Comparison of ENCODE assay signal across 14 cellular contexts in genomic region chr19:850979-851335, GRCh38. TPM values are rescaled to one million over a fixed set of nuclear protein-coding genes. Genes with fewer than 3 reads are reported as not detected.
DNase-seq lines count a peak whose midpoint lies in the region; ATAC-seq and TF ChIP-seq lines count a peak whose summit lies in the region.
"Had no signal": no experiment of that assay in that cellular context is flagged by ENCODE, and none has a peak within 500 bp of the region (broad histone marks: within the 10 kb centered on the region; RNA-seq: fewer than 3 reads in every experiment).

No MANE protein-coding gene starts in this region.

- no peak overlapping the region for H4K91ac ChIP-seq in H9 (ENCODE audit: insufficient read length, low read depth, low read length)

- H3K9ac ChIP-seq in neural progenitor cell (no peak overlapping the region), H9 (ENCODE audit: extremely low read depth, insufficient read length, low read length) (no peak overlapping the region)

- ATAC-seq in activated T-cell treated with anti-CD3 and anti-CD28 coated beads, Interleukin-2, amount 50 U/mL, for 72 hours (replicated peaks in 1 of 2), result no peak
- ATAC-seq: activated naive CD4-positive, alpha-beta T cell treated with anti-CD3 and anti-CD28 coated beads, Interleukin-2, amount 50 U/mL, for 72 hours had no signal

- H3K4me1 ChIP-seq in Peyer's patch (no peaks in the 10 kb centered on the region), ectodermal cell (ENCODE audit: control insufficient read depth, insufficient read depth, low read length) (no peaks in the 10 kb centered on the region), neural progenitor cell (no peaks in the 10 kb centered on the region), thyroid gland (peaks cover 10 to 19% of the 10 kb centered on the region in 2 donors), H9 (ENCODE audit: insufficient read depth, low read length) (no peaks in the 10 kb centered on the region)
- H3K4me1 ChIP-seq: SJCRH30 had no signal

- intact Hi-C loops in thyroid gland (cut with DNase I), result no loop called here
- intact Hi-C loops in activated T-helper 1 cell treated with anti-CD3 and anti-CD28 coated beads, Interleukin-12 subunit alpha, Interleukin-12 subunit beta, Interleukin-2, Interleukin-4 antibody, amounts not matched to agents 30 ng/mL and 10 ng/mL and 1 ng/mL, durations not matched to agents 14 hours and 24 hours and 36 hours (cut with micrococcal nuclease), result no loop called here

- H3K79me2 ChIP-seq in neural progenitor cell (ENCODE audit: low read depth), result no peaks in the 10 kb centered on the region
- no peaks in the 10 kb centered on the region for H3K79me2 ChIP-seq in H9 (ENCODE audit: insufficient read depth, low read length)

- H3K27ac ChIP-seq in Peyer's patch, result peak overlapping the region; percentile 55 to 83 (median 68)
- peak overlapping the region; percentile 26 for H3K27ac ChIP-seq in ectodermal cell (ENCODE audit: insufficient read depth, low read depth, low read length, poor library complexity, severe bottlenecking)
- no peak overlapping the region for H3K27ac ChIP-seq in neural progenitor cell
- peak overlapping the region; percentile 61 to 77 (median 76) for H3K27ac ChIP-seq in thyroid gland
- H3K27ac ChIP-seq in H9 (ENCODE audit: insufficient read length, low read depth, low read length), result no peak overlapping the region
- H3K27ac ChIP-seq: SJCRH30 had no signal

- DNase-seq in Peyer's patch (no peak), neural progenitor cell (ENCODE audit: low spot score) (no peak), thyroid gland (no peak), H9 (no peak)
- no peak for DNase-seq in activated T-helper 1 cell treated with anti-CD3 and anti-CD28 coated beads, Interleukin-12 subunit alpha, Interleukin-12 subunit beta, Interleukin-2, Interleukin-4 antibody, amounts not matched to agents 30 ng/mL and 10 ng/mL and 1 ng/mL, durations not matched to agents 14 hours and 24 hours and 36 hours (ENCODE audit: low spot score)
- no peak for DNase-seq in activated T-cell treated with anti-CD3 and anti-CD28 coated beads, Interleukin-2, amount 50 U/mL, for 72 hours
- DNase-seq: kidney glomerular epithelial cell; NCI-H1694 treated with DMSO at 0.1 percent for 48 hours; stimulated activated CD4-positive, alpha-beta T cell treated with anti-CD3 and anti-CD28 coated beads, Interleukin-4, amount 100 ng/mL, for 1 hour; stimulated activated naive CD4-positive, alpha-beta T cell treated with Interleukin-2 at 50 U/mL for 16 hours had no signal

- no peak overlapping the region for H3K4me3 ChIP-seq in Peyer's patch
- H3K4me3 ChIP-seq in ectodermal cell (ENCODE audit: insufficient read depth, low read depth, low read length), result no peak overlapping the region
- H3K4me3 ChIP-seq in neural progenitor cell, result no peak overlapping the region
- no peak overlapping the region for H3K4me3 ChIP-seq in thyroid gland (replicated peaks in 1 of 3)
- H3K4me3 ChIP-seq: SJCRH30 had no signal

- H3K4me1 Mint-ChIP-seq in neural progenitor cell, result no peaks in the 10 kb centered on the region
- H3K4me1 Mint-ChIP-seq in H9, result peaks cover 0 to 4% of the 10 kb centered on the region in 2 experiments; a peak in 2 of 4 replicates
- H3K4me1 Mint-ChIP-seq in activated T-helper 1 cell treated with anti-CD3 and anti-CD28 coated beads, Interleukin-12 subunit alpha, Interleukin-12 subunit beta, Interleukin-2, Interleukin-4 antibody, amounts not matched to agents 30 ng/mL and 10 ng/mL and 1 ng/mL, durations not matched to agents 14 hours and 24 hours and 36 hours (ENCODE audit: low read depth), result no peaks in the 10 kb centered on the region
- no peaks in the 10 kb centered on the region for H3K4me1 Mint-ChIP-seq in activated T-cell treated with anti-CD3 and anti-CD28 coated beads, Interleukin-2, amount 50 U/mL, for 72 hours (ENCODE audit: low read depth)

- no peak for TF ChIP-seq CTCF in Peyer's patch (IDR thresholded peaks at IDR 0.05)
- TF ChIP-seq CTCF in neural progenitor cell (IDR thresholded peaks at IDR 0.05), result no peak
- TF ChIP-seq CTCF in thyroid gland (IDR thresholded peaks at IDR 0.05), result no peak
- no peak for TF ChIP-seq CTCF in H9 (conservative IDR thresholded peaks at IDR 0.05)

- H3K4ac ChIP-seq in H9 (ENCODE audit: low read depth, low read length), result no peak overlapping the region

- no peak overlapping the region for H2BK20ac ChIP-seq in H9 (ENCODE audit: low read depth, low read length, poor library complexity, severe bottlenecking)

- no peaks in the 10 kb centered on the region for H3K79me1 ChIP-seq in H9 (ENCODE audit: insufficient read depth, low read depth, low read length, poor library complexity, severe bottlenecking)

- H3K9me3 ChIP-seq in Peyer's patch, result no peaks in the 10 kb centered on the region
- H3K9me3 ChIP-seq in ectodermal cell (ENCODE audit: control insufficient read depth, low read length), result no peaks in the 10 kb centered on the region
- no peaks in the 10 kb centered on the region for H3K9me3 ChIP-seq in neural progenitor cell (ENCODE audit: low read depth)
- no peaks in the 10 kb centered on the region for H3K9me3 ChIP-seq in thyroid gland
- H3K9me3 ChIP-seq in H9 (ENCODE audit: control insufficient read depth, low read depth, low read length), result no peaks in the 10 kb centered on the region
- H3K9me3 ChIP-seq: SJCRH30 had no signal

- peaks cover 0 to 15% of the 10 kb centered on the region in 2 donors for H3K27me3 ChIP-seq in Peyer's patch
- peaks cover 4% of the 10 kb centered on the region for H3K27me3 ChIP-seq in ectodermal cell (ENCODE audit: control insufficient read depth, insufficient read depth, low read length, poor library complexity, severe bottlenecking)
- peaks cover 7% of the 10 kb centered on the region for H3K27me3 ChIP-seq in neural progenitor cell
- H3K27me3 ChIP-seq in thyroid gland, result no peaks in the 10 kb centered on the region
- no peaks in the 10 kb centered on the region for H3K27me3 ChIP-seq in H9 (ENCODE audit: insufficient read depth, low read length)

- H3K27me3 Mint-ChIP-seq in neural progenitor cell (ENCODE audit: insufficient read depth, low read depth), result peaks cover 17% of the 10 kb centered on the region
- H3K27me3 Mint-ChIP-seq in H9 (ENCODE audit: low read depth), result peaks cover 22% of the 10 kb centered on the region
- peaks cover 3% of the 10 kb centered on the region for H3K27me3 Mint-ChIP-seq in activated T-helper 1 cell treated with anti-CD3 and anti-CD28 coated beads, Interleukin-12 subunit alpha, Interleukin-12 subunit beta, Interleukin-2, Interleukin-4 antibody, amounts not matched to agents 30 ng/mL and 10 ng/mL and 1 ng/mL, durations not matched to agents 14 hours and 24 hours and 36 hours (ENCODE audit: insufficient read depth)
- H3K27me3 Mint-ChIP-seq in activated T-cell treated with anti-CD3 and anti-CD28 coated beads, Interleukin-2, amount 50 U/mL, for 72 hours (ENCODE audit: low read depth), result peaks cover 14% of the 10 kb centered on the region

- H3K4me3 Mint-ChIP-seq in neural progenitor cell (peak overlapping the region; percentile 41), H9 (no peak overlapping the region)
- no peak overlapping the region for H3K4me3 Mint-ChIP-seq in activated T-helper 1 cell treated with anti-CD3 and anti-CD28 coated beads, Interleukin-12 subunit alpha, Interleukin-12 subunit beta, Interleukin-2, Interleukin-4 antibody, amounts not matched to agents 30 ng/mL and 10 ng/mL and 1 ng/mL, durations not matched to agents 14 hours and 24 hours and 36 hours
- H3K4me3 Mint-ChIP-seq in activated T-cell treated with anti-CD3 and anti-CD28 coated beads, Interleukin-2, amount 50 U/mL, for 72 hours, result no peak overlapping the region

- H4K20me1 ChIP-seq in neural progenitor cell (ENCODE audit: low read depth) (no peaks in the 10 kb centered on the region), H9 (ENCODE audit: control insufficient read depth, insufficient read depth, insufficient read length) (no peaks in the 10 kb centered on the region)

- no peak overlapping the region for H3K14ac ChIP-seq in H9 (ENCODE audit: insufficient read depth, low read length)

- H2BK5ac ChIP-seq in H9 (ENCODE audit: insufficient read length, low read length), result no peak overlapping the region

- no peak for TF ChIP-seq POLR2A in Peyer's patch (IDR thresholded peaks at IDR 0.05)
- TF ChIP-seq POLR2A in thyroid gland (IDR thresholded peaks at IDR 0.05), result no peak

- WGBS in ectodermal cell, 2 experiments, result 80 to 81% methylated on average over 13 of the region's 13 CpGs
- 30 to 46% methylated on average over 5 to 8 of the region's 13 CpGs for WGBS in thyroid gland, 2 donors
- no CpG with 5 or more reads among the region's 13 CpGs for WGBS in H9 (ENCODE audit: extremely low coverage, insufficient read length, low lambda C conversion rate)

- H3K36me3 ChIP-seq in Peyer's patch (no peaks in the 10 kb centered on the region), ectodermal cell (ENCODE audit: control insufficient read depth, insufficient read depth, low read length) (no peaks in the 10 kb centered on the region), neural progenitor cell (no peaks in the 10 kb centered on the region), thyroid gland (no peaks in the 10 kb centered on the region)
- H3K36me3 ChIP-seq: SJCRH30 had no signal

- H3K18ac ChIP-seq in H9 (ENCODE audit: insufficient read length, low read depth, low read length), result no peak overlapping the region

- H4K8ac ChIP-seq in H9 (replicated peaks; ENCODE audit: insufficient read length, low read depth, low read length), result no peak overlapping the region

- no peak overlapping the region for H3K23ac ChIP-seq in H9 (ENCODE audit: insufficient read length, low read depth, low read length)

- no peak overlapping the region for H3K4me2 ChIP-seq in neural progenitor cell
- H3K4me2 ChIP-seq in H9 (ENCODE audit: insufficient read depth, insufficient read length, low read length), result no peak overlapping the region

- H2BK15ac ChIP-seq in H9 (ENCODE audit: low read depth, low read length), result no peak overlapping the region

- H3F3A ChIP-seq in neural progenitor cell (ENCODE audit: low read depth), result peaks cover 15% of the 10 kb centered on the region

- H3K36me3 Mint-ChIP-seq in neural progenitor cell (no peaks in the 10 kb centered on the region), H9 (ENCODE audit: insufficient read depth in 1 of 3, low read depth in 3 of 3) (no peaks in the 10 kb centered on the region)
- no peaks in the 10 kb centered on the region for H3K36me3 Mint-ChIP-seq in activated T-helper 1 cell treated with anti-CD3 and anti-CD28 coated beads, Interleukin-12 subunit alpha, Interleukin-12 subunit beta, Interleukin-2, Interleukin-4 antibody, amounts not matched to agents 30 ng/mL and 10 ng/mL and 1 ng/mL, durations not matched to agents 14 hours and 24 hours and 36 hours (ENCODE audit: low read depth)
- H3K36me3 Mint-ChIP-seq in activated T-cell treated with anti-CD3 and anti-CD28 coated beads, Interleukin-2, amount 50 U/mL, for 72 hours (ENCODE audit: insufficient read depth in 2 of 2), result no peaks in the 10 kb centered on the region
- H3K36me3 Mint-ChIP-seq: activated naive CD4-positive, alpha-beta T cell treated with anti-CD3 and anti-CD28 coated beads, Interleukin-2, amount 50 U/mL, for 72 hours had no signal

- no peak overlapping the region for H3T11ph ChIP-seq in H9 (ENCODE audit: low read length)

- H2BK12ac ChIP-seq in H9 (ENCODE audit: insufficient read length, low read depth, low read length), result no peak overlapping the region

- H2AFZ ChIP-seq in neural progenitor cell (replicated peaks) (peak overlapping the region; percentile 47), H9 (ENCODE audit: low read length) (no peak overlapping the region)

- H3K23me2 ChIP-seq in H9 (ENCODE audit: insufficient read length, low read depth, low read length, poor library complexity, severe bottlenecking), result no peaks in the 10 kb centered on the region

- H3K9me3 Mint-ChIP-seq in neural progenitor cell, result no peaks in the 10 kb centered on the region
- H3K9me3 Mint-ChIP-seq in H9, result no peaks in the 10 kb centered on the region; a peak in 1 of 5 replicates
- H3K9me3 Mint-ChIP-seq in activated T-helper 1 cell treated with anti-CD3 and anti-CD28 coated beads, Interleukin-12 subunit alpha, Interleukin-12 subunit beta, Interleukin-2, Interleukin-4 antibody, amounts not matched to agents 30 ng/mL and 10 ng/mL and 1 ng/mL, durations not matched to agents 14 hours and 24 hours and 36 hours, result no peaks in the 10 kb centered on the region
- H3K9me3 Mint-ChIP-seq in activated T-cell treated with anti-CD3 and anti-CD28 coated beads, Interleukin-2, amount 50 U/mL, for 72 hours, result no peaks in the 10 kb centered on the region
- H3K9me3 Mint-ChIP-seq: activated naive CD4-positive, alpha-beta T cell treated with anti-CD3 and anti-CD28 coated beads, Interleukin-2, amount 50 U/mL, for 72 hours had no signal

- no peak overlapping the region for H2BK120ac ChIP-seq in H9 (ENCODE audit: low read depth, low read length, poor library complexity, severe bottlenecking)

- no peak overlapping the region for H3K56ac ChIP-seq in H9 (ENCODE audit: insufficient read length, low read depth, low read length)

- H3K27ac Mint-ChIP-seq in neural progenitor cell (no peak overlapping the region), H9 (no peak overlapping the region)
- H3K27ac Mint-ChIP-seq in activated T-helper 1 cell treated with anti-CD3 and anti-CD28 coated beads, Interleukin-12 subunit alpha, Interleukin-12 subunit beta, Interleukin-2, Interleukin-4 antibody, amounts not matched to agents 30 ng/mL and 10 ng/mL and 1 ng/mL, durations not matched to agents 14 hours and 24 hours and 36 hours, result no peak overlapping the region
- H3K27ac Mint-ChIP-seq in activated T-cell treated with anti-CD3 and anti-CD28 coated beads, Interleukin-2, amount 50 U/mL, for 72 hours, result no peak overlapping the region
- H3K27ac Mint-ChIP-seq: activated naive CD4-positive, alpha-beta T cell treated with anti-CD3 and anti-CD28 coated beads, Interleukin-2, amount 50 U/mL, for 72 hours had no signal

- no peak overlapping the region for H4K5ac ChIP-seq in H9 (ENCODE audit: insufficient read length, low read depth, low read length)

- H2AK5ac ChIP-seq in H9 (ENCODE audit: insufficient read length, low read length), result no peak overlapping the region

RNA-seq across cellular contexts. Expression of gene ELANE, which starts 1.1 kb away (rescaled TPM):
- total RNA-seq in Peyer's patch (not detected), neural progenitor cell (ENCODE audit: low replicate concordance) (not detected in 2 replicates), thyroid gland (1 to 10 TPM in 3 of 4 donors, not detected in 1; 1.9 to 2.1 (median 2.1) TPM), H9 (2021) (not detected in 2 replicates)
- not detected for polyA plus RNA-seq in ectodermal cell (2013, experiment 1 of 4)
- not detected for polyA plus RNA-seq in ectodermal cell (2013, experiment 2 of 4)
- not detected for polyA plus RNA-seq in ectodermal cell (2013, experiment 3 of 4)
- polyA plus RNA-seq in ectodermal cell (2013, experiment 4 of 4), result not detected
- not detected in 2 replicates for total RNA-seq in activated T-helper 1 cell treated with anti-CD3 and anti-CD28 coated beads, Interleukin-12 subunit alpha, Interleukin-12 subunit beta, Interleukin-2, Interleukin-4 antibody, amounts not matched to agents 30 ng/mL and 10 ng/mL and 1 ng/mL, durations not matched to agents 14 hours and 24 hours and 36 hours
- total RNA-seq in activated T-cell treated with anti-CD3 and anti-CD28 coated beads, Interleukin-2, amount 50 U/mL, for 72 hours, result not detected
- total RNA-seq: activated naive CD4-positive, alpha-beta T cell treated with anti-CD3 and anti-CD28 coated beads, Interleukin-2, amount 50 U/mL, for 72 hours; frontal cortex; SJCRH30 had no signal

RNA-seq across cellular contexts. Expression of gene CFD, which starts 8.5 kb away (rescaled TPM):
- total RNA-seq in Peyer's patch, result 100 to 1,000 TPM; 140 to 403 (median 303) TPM
- not detected for polyA plus RNA-seq in ectodermal cell (2013, experiment 1 of 4)
- polyA plus RNA-seq in ectodermal cell (2013, experiment 2 of 4), result 0.32 TPM
- 0.37 TPM for polyA plus RNA-seq in ectodermal cell (2013, experiment 3 of 4)
- polyA plus RNA-seq in ectodermal cell (2013, experiment 4 of 4), result 0.41 TPM
- 0.90 TPM in 1 of 2 replicates, not detected in the other for total RNA-seq in neural progenitor cell (ENCODE audit: low replicate concordance)
- total RNA-seq in thyroid gland, result 1,000 to 10,000 TPM in 1 of 4 donors, 100 to 1,000 TPM in 3; 339 to 1,037 (median 506) TPM
- 1.9 and 2.8 TPM in 2 replicates for total RNA-seq in H9 (2021)
- 0.91 and 1.2 TPM in 2 replicates for total RNA-seq in activated T-helper 1 cell treated with anti-CD3 and anti-CD28 coated beads, Interleukin-12 subunit alpha, Interleukin-12 subunit beta, Interleukin-2, Interleukin-4 antibody, amounts not matched to agents 30 ng/mL and 10 ng/mL and 1 ng/mL, durations not matched to agents 14 hours and 24 hours and 36 hours
- 1 to 10 TPM; 2.1 to 3.1 TPM for total RNA-seq in activated T-cell treated with anti-CD3 and anti-CD28 coated beads, Interleukin-2, amount 50 U/mL, for 72 hours

RNA-seq across cellular contexts. Expression of gene PRTN3, which starts 10.2 kb away (rescaled TPM):
- total RNA-seq in Peyer's patch, result not detected
- polyA plus RNA-seq in ectodermal cell (2013, experiment 1 of 4), result not detected
- 0.32 TPM for polyA plus RNA-seq in ectodermal cell (2013, experiment 2 of 4)
- polyA plus RNA-seq in ectodermal cell (2013, experiment 3 of 4), result not detected
- 1.1 TPM for polyA plus RNA-seq in ectodermal cell (2013, experiment 4 of 4)
- 0.28 TPM in 1 of 2 replicates, not detected in the other for total RNA-seq in neural progenitor cell (ENCODE audit: low replicate concordance)
- not detected for total RNA-seq in thyroid gland
- total RNA-seq in H9 (2021), result 0.31 TPM in 1 of 2 replicates, not detected in the other
- total RNA-seq in activated T-helper 1 cell treated with anti-CD3 and anti-CD28 coated beads, Interleukin-12 subunit alpha, Interleukin-12 subunit beta, Interleukin-2, Interleukin-4 antibody, amounts not matched to agents 30 ng/mL and 10 ng/mL and 1 ng/mL, durations not matched to agents 14 hours and 24 hours and 36 hours, result not detected in 2 replicates
- total RNA-seq in activated T-cell treated with anti-CD3 and anti-CD28 coated beads, Interleukin-2, amount 50 U/mL, for 72 hours, result not detected
- total RNA-seq: activated naive CD4-positive, alpha-beta T cell treated with anti-CD3 and anti-CD28 coated beads, Interleukin-2, amount 50 U/mL, for 72 hours; SJCRH30 had no signal

RNA-seq across cellular contexts. Expression of gene AZU1, which starts 23.3 kb away (rescaled TPM):
- total RNA-seq in Peyer's patch (not detected), neural progenitor cell (ENCODE audit: low replicate concordance) (1.0 and 2.0 TPM in 2 replicates), thyroid gland (not detected), H9 (2021) (0.77 and 1.6 TPM in 2 replicates)
- 1.1 TPM for polyA plus RNA-seq in ectodermal cell (2013, experiment 1 of 4)
- polyA plus RNA-seq in ectodermal cell (2013, experiment 2 of 4), result 1.9 TPM
- 1.0 TPM for polyA plus RNA-seq in ectodermal cell (2013, experiment 3 of 4)
- 1.0 TPM for polyA plus RNA-seq in ectodermal cell (2013, experiment 4 of 4)
- not detected in 2 replicates for total RNA-seq in activated T-helper 1 cell treated with anti-CD3 and anti-CD28 coated beads, Interleukin-12 subunit alpha, Interleukin-12 subunit beta, Interleukin-2, Interleukin-4 antibody, amounts not matched to agents 30 ng/mL and 10 ng/mL and 1 ng/mL, durations not matched to agents 14 hours and 24 hours and 36 hours
- not detected for total RNA-seq in activated T-cell treated with anti-CD3 and anti-CD28 coated beads, Interleukin-2, amount 50 U/mL, for 72 hours
- total RNA-seq: activated naive CD4-positive, alpha-beta T cell treated with anti-CD3 and anti-CD28 coated beads, Interleukin-2, amount 50 U/mL, for 72 hours; SJCRH30 had no signal

RNA-seq across cellular contexts. Expression of gene PLPPR3, which starts 29.2 kb away (rescaled TPM):
- total RNA-seq in Peyer's patch, result not detected
- 96.2 TPM for polyA plus RNA-seq in ectodermal cell (2013, experiment 1 of 4)
- polyA plus RNA-seq in ectodermal cell (2013, experiment 2 of 4), result 106 TPM
- 100 TPM for polyA plus RNA-seq in ectodermal cell (2013, experiment 3 of 4)
- polyA plus RNA-seq in ectodermal cell (2013, experiment 4 of 4), result 110 TPM
- 15.6 and 91.6 TPM in 2 replicates for total RNA-seq in neural progenitor cell (ENCODE audit: low replicate concordance)
- not detected for total RNA-seq in thyroid gland
- 57.9 and 61.2 TPM in 2 replicates for total RNA-seq in H9 (2021)
- total RNA-seq in activated T-helper 1 cell treated with anti-CD3 and anti-CD28 coated beads, Interleukin-12 subunit alpha, Interleukin-12 subunit beta, Interleukin-2, Interleukin-4 antibody, amounts not matched to agents 30 ng/mL and 10 ng/mL and 1 ng/mL, durations not matched to agents 14 hours and 24 hours and 36 hours, result not detected in 2 replicates
- not detected for total RNA-seq in activated T-cell treated with anti-CD3 and anti-CD28 coated beads, Interleukin-2, amount 50 U/mL, for 72 hours
- total RNA-seq: activated naive CD4-positive, alpha-beta T cell treated with anti-CD3 and anti-CD28 coated beads, Interleukin-2, amount 50 U/mL, for 72 hours; SJCRH30 had no signal

Comparison
In these comparisons a context has a peak if more than half of its experiments do, and no peak if none do; other contexts are left out.
1. H3K27ac ChIP-seq: peak in Peyer's patch (4 of 4), ectodermal cell (single experiment) and thyroid gland (3 of 3); none in neural progenitor cell (single experiment) and H9 (single experiment).
2. RNA of gene CFD, which starts 8.5 kb away (total RNA-seq): 339 to 1,037 TPM in thyroid gland and 140 to 403 TPM in Peyer's patch; 2.1 to 3.1 TPM in activated T-cell treated with anti-CD3 and anti-CD28 coated beads, Interleukin-2, amount 50 U/mL, for 72 hours, 1.9 to 2.8 TPM in H9, 0.91 to 1.2 TPM in activated T-helper 1 cell treated with anti-CD3 and anti-CD28 coated beads, Interleukin-12 subunit alpha, Interleukin-12 subunit beta, Interleukin-2, Interleukin-4 antibody, amounts not matched to agents 30 ng/mL and 10 ng/mL and 1 ng/mL, durations not matched to agents 14 hours and 24 hours and 36 hours and 0.90 TPM in neural progenitor cell; every median in the first group is over 10 times any median in the second.